ENCODE assay signal across 8 cellular contexts in the genomic region with DNA sequence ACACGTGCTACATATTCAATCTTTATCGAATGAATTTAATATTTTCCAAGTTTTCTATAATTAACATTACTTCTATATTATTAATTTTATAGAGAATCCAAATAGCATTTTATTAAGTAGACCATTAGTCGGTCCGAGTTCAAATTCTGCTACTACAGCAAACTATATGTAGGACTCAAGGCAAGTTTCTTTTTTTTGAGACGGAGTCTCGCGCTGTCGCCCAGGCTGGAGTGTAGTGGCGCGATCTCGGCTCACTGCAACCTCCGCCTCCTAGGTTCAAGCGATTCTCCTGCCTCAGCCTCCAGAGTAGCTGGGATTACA. TPM values are rescaled to one million over a fixed set of nuclear protein-coding genes. Genes with fewer than 3 reads are reported as not detected.
DNase-seq lines count a peak whose midpoint lies in the region; TF ChIP-seq lines count a peak whose summit lies in the region.
"Not testable (repeated sequence)": the region's sequence is repeated elsewhere in the genome, so short reads cannot be mapped to it uniquely, and the experiment has no call there.

No MANE protein-coding gene starts in this region.

- not testable (repeated sequence) for H3K9me3 ChIP-seq in ES-I3 (ENCODE audit: control insufficient read depth, insufficient read depth, low read length); HUES48 (ENCODE audit: control insufficient read depth, insufficient read depth, low read length); SK-N-MC (ENCODE audit: low read depth, low read length); ovary; transverse colon

- not testable (repeated sequence) for DNase-seq in SK-N-MC (ENCODE audit: low read depth, low spot score); epithelial cell of prostate (ENCODE audit: low read depth, low spot score); ovary; transverse colon

- not testable (repeated sequence) for H3K36me3 ChIP-seq in ES-I3 (ENCODE audit: insufficient read depth, low read length); HUES48 (ENCODE audit: control insufficient read depth, insufficient read depth, low read length); SK-N-MC (ENCODE audit: insufficient read depth, low read length); ovary; transverse colon

- WGBS in adipose tissue, 3 donors = 3 to 9% (median 8%) methylated on average over 13 of the region's 13 CpGs
- 5 to 7% (median 6%) methylated on average over 13 of the region's 13 CpGs for WGBS in ovary, 3 donors
- 6 to 7% methylated on average over 12 to 13 of the region's 13 CpGs for WGBS in transverse colon (ENCODE audit: low coverage in 1 of 2), 2 donors

- TF ChIP-seq EP300 in ovary (IDR thresholded peaks at IDR 0.05); transverse colon (IDR thresholded peaks at IDR 0.05; ENCODE audit: low read depth): not testable (repeated sequence)

- in situ Hi-C loops in transverse colon (cut with MboI; ENCODE audit: low pct_ligation_motif_present in 1 of 4, low pct_unique_long_range_greater_than_20kb in 1 of 4, low sequenced_read_pairs in 3 of 4) = loop anchor here in 1 of 4 donors (10.0 kb wide), 1 partner anchor 110 kb away; a partner anchor contains a TSS

- H3K9ac ChIP-seq in ES-I3 (ENCODE audit: low read depth, low read length) (peak overlapping the region; percentile 83), HUES48 (ENCODE audit: low read depth, low read length) (peak overlapping the region; percentile 79), SK-N-MC (ENCODE audit: insufficient read length) (peak overlapping the region; percentile 86)

- TF ChIP-seq CTCF in ovary (IDR thresholded peaks at IDR 0.05); transverse colon (IDR thresholded peaks at IDR 0.05): not testable (repeated sequence)

- intact Hi-C loops in ovary (cut with DNase I); transverse colon (cut with DNase I; ENCODE audit: low total_unique reads): not testable (repeated sequence)

- H3K27me3 ChIP-seq in HUES48 (ENCODE audit: control insufficient read depth, insufficient read depth, low read length); layer of hippocampus (ENCODE audit: control insufficient read depth, insufficient read depth, low read length); ovary; transverse colon: not testable (repeated sequence)

- not testable (repeated sequence) for TF ChIP-seq POLR2A in ovary (IDR thresholded peaks at IDR 0.05); transverse colon (IDR thresholded peaks at IDR 0.05)

- H3K4me3 ChIP-seq in HUES48 (ENCODE audit: low read depth, low read length) (peak overlapping the region; percentile 95), SK-N-MC (peak overlapping the region; percentile 79), ovary (peak overlapping the region; percentile 85), transverse colon (peak overlapping the region; percentile 40 to 95 (median 65))

- not testable (repeated sequence) for H3K4me1 ChIP-seq in ES-I3 (ENCODE audit: insufficient read depth, low read length); HUES48 (ENCODE audit: control insufficient read depth, insufficient read depth, low read length); ovary (ENCODE audit: insufficient read depth)
- H3K4me1 ChIP-seq in transverse colon = peaks cover 0 to 26% (median 7%) of the 10 kb centered on the region in 4 donors

- H3K27ac ChIP-seq in HUES48 (ENCODE audit: low read depth, low read length) (peak overlapping the region; percentile 90), SK-N-MC (peak overlapping the region; percentile 83), adipose tissue (ENCODE audit: low read depth, low read length) (peak overlapping the region; percentile 17), epithelial cell of prostate (peak overlapping the region; percentile 87), layer of hippocampus (ENCODE audit: low read depth, low read length) (peak overlapping the region; percentile 71), ovary (peak overlapping the region; percentile 27 to 43), transverse colon (peak overlapping the region; percentile 89 to 97 (median 93))

RNA-seq across cellular contexts. Expression of a gene that starts 0.7 kb away (rescaled TPM):
- polyA plus RNA-seq in adipose tissue = 1 to 10 TPM; 4.2 to 8.2 (median 5.7) TPM
- total RNA-seq in ovary = 10 to 100 TPM; 16.0 to 25.8 (median 18.6) TPM
- polyA plus RNA-seq in ovary = 10 to 100 TPM in 1 of 2 donors, 1 to 10 TPM in 1; 6.6 to 14.2 TPM
- 10 to 100 TPM in 3 of 4 donors, 1 to 10 TPM in 1; 2.2 to 20.5 (median 17.8) TPM for total RNA-seq in transverse colon

Comparison
In these comparisons a context has a peak if more than half of its experiments do, and no peak if none do; other contexts are left out.
1. H3K27ac ChIP-seq: peak in every context shown above with its lines; median percentile 93 in transverse colon; 90 in HUES48; 87 in epithelial cell of prostate; 83 in SK-N-MC; 71 in layer of hippocampus; 35 in ovary; 17 in adipose tissue.